ENCODE assay signal across 8 cellular contexts in genomic region chr17:74453665-74454196, GRCh38. TPM values are rescaled to one million over a fixed set of nuclear protein-coding genes. Genes with fewer than 3 reads are reported as not detected.
DNase-seq lines count a peak whose midpoint lies in the region; ATAC-seq, FAIRE-seq and TF ChIP-seq lines count a peak whose summit lies in the region.

No MANE protein-coding gene starts in this region.

- POLR2A ChIA-PET in HepG2 (lab: Yijun Ruan, JAX), result interaction anchor here (1.5 to 6.2 kb wide), 11 partner anchors 11 to 283 kb away, joined by 4 to 126 read pairs (median 18); partner anchors contain the start of gene RAB37

- no peaks in the 10 kb centered on the region for H3K36me3 ChIP-seq in Peyer's patch
- H3K36me3 ChIP-seq in breast epithelium, result no peaks in the 10 kb centered on the region
- H3K36me3 ChIP-seq in HepG2 (replicated peaks in 1 of 2; ENCODE audit: control insufficient read depth in 1 of 2, insufficient read depth in 2 of 2, low read length in 2 of 2), result peaks cover 1 to 2% of the 10 kb centered on the region in 2 experiments; a peak in 1 of 5 replicates

- peak overlapping the region; percentile 95 for H3K4me2 ChIP-seq in HepG2 (ENCODE audit: low read depth, low read length)

- ATAC-seq in HG02678 (IDR thresholded peaks at IDR 0.05; ENCODE audit: unreplicated experiment) (peak; percentile 95), HepG2 (peak; percentile 90), GM18909 (IDR thresholded peaks at IDR 0.05; ENCODE audit: poor library complexity, unreplicated experiment) (no peak)

- TF ChIP-seq CTCF in Peyer's patch (IDR thresholded peaks at IDR 0.05) (no peak), breast epithelium (IDR thresholded peaks at IDR 0.05) (no peak), HepG2 (CRISPR knock-in tag; IDR thresholded peaks at IDR 0.05) (no peak)

- H3K9ac ChIP-seq in HepG2 (ENCODE audit: insufficient read depth, low read depth, low read length), result peak overlapping the region; percentile 38

- no peak for TF ChIP-seq EP300 in HepG2 (IDR thresholded peaks at IDR 0.05; ENCODE audit: low read depth in 2 of 2, low read length in 2 of 2)
- no peak for TF ChIP-seq EP300 in HepG2 (CRISPR knock-in tag; IDR thresholded peaks at IDR 0.05; ENCODE audit: borderline replicate concordance)

- DNase-seq in GM12891 (ENCODE audit: insufficient read length, low spot score) (peak; percentile 99), Peyer's patch (peak; percentile 81 to 96 (median 93)), breast epithelium (ENCODE audit: low spot score in 2 of 2) (peak; percentile 81 to 85), HepG2 (ENCODE audit: low spot score) (no peak), islet precursor cell (no peak)
- peak; percentile 42 for DNase-seq in stimulated activated CD8-positive, alpha-beta memory T cell treated with anti-CD3 and anti-CD28 coated beads, Interleukin-7, amount 100 ng/mL, for 24 hours (ENCODE audit: low read depth)

- CTCF ChIA-PET in HepG2 (lab: Yijun Ruan, JAX; ENCODE audit: low intra/inter-chr PET ratio, low total read pairs), result no interaction called here

- no peak overlapping the region for H2AFZ ChIP-seq in HepG2 (ENCODE audit: low read length)

- H3K79me2 ChIP-seq in HepG2 (ENCODE audit: insufficient read depth, low read length), result no peaks in the 10 kb centered on the region

- in situ Hi-C loops in HepG2 (cut with HindIII; ENCODE audit: extremely low pct_ligation_motif_present, low pct_unique_long_range_greater_than_20kb), result no loop called here

- H3K9me3 ChIP-seq in Peyer's patch (no peaks in the 10 kb centered on the region), breast epithelium (no peaks in the 10 kb centered on the region), HepG2 (ENCODE audit: low read length) (no peaks in the 10 kb centered on the region)

- H3K27me3 ChIP-seq in Peyer's patch, result no peaks in the 10 kb centered on the region
- H3K27me3 ChIP-seq in breast epithelium, result no peaks in the 10 kb centered on the region
- H3K27me3 ChIP-seq in HepG2 (ENCODE audit: control insufficient read depth in 1 of 2, insufficient read depth in 2 of 2, low read length in 2 of 2), result peaks cover 0 to 13% of the 10 kb centered on the region in 2 experiments; a peak in 1 of 5 replicates

- FAIRE-seq in GM12891 (lab: Jason Lieb, UNC) (no peak), HepG2 (lab: Jason Lieb, UNC) (no peak)

- no peak for TF ChIP-seq POLR2A in GM12891 (IDR thresholded peaks at IDR 0.05; ENCODE audit: low read depth, low read length)
- TF ChIP-seq POLR2A in Peyer's patch (IDR thresholded peaks at IDR 0.05), result no peak
- no peak for TF ChIP-seq POLR2A in breast epithelium (IDR thresholded peaks at IDR 0.05)
- no peak for TF ChIP-seq POLR2A in HepG2 (IDR thresholded peaks at IDR 0.05; ENCODE audit: insufficient read depth in 1 of 2, low read depth in 2 of 2, low read length in 2 of 2)

- no peak for TF ChIP-seq RAD21 in HepG2 (CRISPR knock-in tag; IDR thresholded peaks at IDR 0.05)

- no TSS peak for BruUV-seq in HepG2 (replicated peaks; lab: Mats Ljungman, UMichigan)

- H3K4me3 ChIP-seq in Peyer's patch (peak overlapping the region; percentile 39 to 52 (median 50)), breast epithelium (peak overlapping the region; percentile 38 to 65 (median 55)), HepG2 (replicated peaks in 1 of 3; ENCODE audit: insufficient read depth in 1 of 3, low read depth in 2 of 3, low read length in 3 of 3) (peak overlapping the region; percentile 46 to 83 (median 62); a peak in 5 of 6 replicates)

- H4K20me1 ChIP-seq in HepG2 (ENCODE audit: insufficient read depth, low read length), result no peaks in the 10 kb centered on the region; the same call in 1 of the 2 replicates

- H3K4me1 ChIP-seq in Peyer's patch (peaks cover 0 to 38% (median 11%) of the 10 kb centered on the region in 4 donors), breast epithelium (peaks cover 5 to 12% of the 10 kb centered on the region in 2 donors), HepG2 (ENCODE audit: insufficient read depth, low read length) (peaks cover 39% of the 10 kb centered on the region)

- intact Hi-C loops in breast epithelium (cut with DNase I; ENCODE audit: low total_unique reads), result no loop called here
- intact Hi-C loops in HepG2 (cut with micrococcal nuclease; ENCODE audit: unreplicated experiment), result loop anchor here (1.0 to 10.0 kb wide), 3 partner anchors 10 to 249 kb away; partner anchors contain the start of gene RPL38

- H3K27ac ChIP-seq in Peyer's patch (peak overlapping the region; percentile 65 to 82 (median 80)), breast epithelium (peak overlapping the region; percentile 87 to 90), HepG2 (ENCODE audit: extremely low read length, insufficient read depth, low read length) (no peak overlapping the region)

- WGBS in HepG2 (ENCODE audit: low lambda C conversion rate), result 3% methylated on average over 6 of the region's 43 CpGs

TF ChIP-seq in GM12891, 5 proteins besides CTCF, POLR2A, EP300 and RAD21:
- TF ChIP-seq POLR2AphosphoS5 (IDR thresholded peaks at IDR 0.05; ENCODE audit: low read depth, low read length), result no peak
- TF ChIP-seq POU2F2 (IDR thresholded peaks at IDR 0.05; ENCODE audit: low read depth, low read length), result no peak
- no peak for TF ChIP-seq TAF1 (IDR thresholded peaks at IDR 0.05; ENCODE audit: low read depth, low read length)
- TF ChIP-seq PAX5 (IDR thresholded peaks at IDR 0.05; ENCODE audit: insufficient read depth, low read length, severe bottlenecking), result no peak
- no peak for TF ChIP-seq SPI1 (IDR thresholded peaks at IDR 0.05; ENCODE audit: low read depth, low read length)

TF ChIP-seq in HepG2, 621 proteins besides CTCF, POLR2A, EP300 and RAD21 (continues in another document):
- TF ChIP-seq BORCS8-MEF2B (CRISPR knock-in tag; IDR thresholded peaks at IDR 0.05), result no peak
- TF ChIP-seq MAZ (IDR thresholded peaks at IDR 0.05; ENCODE audit: borderline replicate concordance, low read depth, low read length), result no peak
- no peak for TF ChIP-seq MAZ (CRISPR knock-in tag; IDR thresholded peaks at IDR 0.05; ENCODE audit: low read depth)
- TF ChIP-seq ARNTL (CRISPR knock-in tag; IDR thresholded peaks at IDR 0.05), result 0 out of 2 replicates have a peak, but pooled peaks have one; percentile 69

RNA-seq across cellular contexts. Expression of gene CD300A, which starts 12.7 kb away (rescaled TPM):
- 40.2 TPM for polyA plus RNA-seq in GM12891 (2012; ENCODE audit: low read depth, missing spikeins)
- total RNA-seq in Peyer's patch, result 10 to 100 TPM in 1 of 4 donors, 1 to 10 TPM in 3; 1.1 to 61.1 (median 6.8) TPM
- total RNA-seq in breast epithelium, result 10 to 100 TPM in 2 of 3 donors, 1 to 10 TPM in 1; 6.2 to 15.7 (median 10.2) TPM
- total RNA-seq in HepG2 (2016; rRNA removed; fragmentation: Illumina TruSeq; extraction: Trizol), result not detected in 2 replicates
- total RNA-seq in HepG2 (2016; cell fraction: cytosol; rRNA removed; fragmentation: Illumina TruSeq; extraction: Trizol; ENCODE audit: low read depth), result not detected in 2 replicates
- total RNA-seq in HepG2 (2016; cell fraction: insoluble cytoplasmic fraction; rRNA removed; fragmentation: Illumina TruSeq; extraction: Trizol), result not detected in 2 replicates
- not detected in 2 replicates for total RNA-seq in HepG2 (2016; cell fraction: membrane; rRNA removed; fragmentation: Illumina TruSeq; extraction: Trizol)
- total RNA-seq in HepG2 (2016; cell fraction: nucleus; rRNA removed; fragmentation: Illumina TruSeq; extraction: Trizol), result not detected in 2 replicates
- 0.39 TPM in 1 of 2 replicates, not detected in the other for polyA plus RNA-seq in HepG2 (2011; rRNA removed)
- polyA plus RNA-seq in HepG2 (2011; cell fraction: cytosol; rRNA removed), result 0.09 and 0.14 TPM in 2 replicates
- 0.14 and 0.23 TPM in 2 replicates for polyA plus RNA-seq in HepG2 (2011; cell fraction: nucleus; rRNA removed)
- polyA plus RNA-seq in HepG2 (2012), result 0.11 and 0.19 TPM in 2 replicates
- not detected in 2 replicates for polyA plus RNA-seq in HepG2 (2016; cell fraction: cytosol; fragmentation: Illumina TruSeq; extraction: Trizol; ENCODE audit: low read depth)
- polyA plus RNA-seq in HepG2 (2016; cell fraction: insoluble cytoplasmic fraction; fragmentation: Illumina TruSeq; extraction: Trizol; ENCODE audit: low read depth), result not detected in 2 replicates
- not detected in 2 replicates for polyA plus RNA-seq in HepG2 (2016; cell fraction: membrane; fragmentation: Illumina TruSeq; extraction: Trizol; ENCODE audit: low read depth)
- not detected in 2 replicates for polyA plus RNA-seq in HepG2 (2016; cell fraction: nucleus; fragmentation: Illumina TruSeq; extraction: Trizol; ENCODE audit: insufficient read depth, low read depth)
- polyA minus RNA-seq in HepG2 (2011; rRNA and poly(A)+ RNA removed; ENCODE audit: low replicate concordance), result not detected in 2 replicates
- polyA minus RNA-seq in HepG2 (2011; cell fraction: cytosol; rRNA and poly(A)+ RNA removed), result not detected in 2 replicates
- not detected in 2 replicates for polyA minus RNA-seq in HepG2 (2011; cell fraction: nucleus; rRNA and poly(A)+ RNA removed)

RNA-seq across cellular contexts. Expression of gene GPRC5C, which starts 21.8 kb away (rescaled TPM):
- polyA plus RNA-seq in GM12891 (2012; ENCODE audit: low read depth, missing spikeins), result 7.5 TPM
- total RNA-seq in Peyer's patch (100 to 1,000 TPM in 2 of 4 donors, 10 to 100 TPM in 2; 61.1 to 173 (median 107) TPM), breast epithelium (10 to 100 TPM; 24.3 to 69.2 (median 40.3) TPM), HepG2 (2016; rRNA removed; fragmentation: Illumina TruSeq; extraction: Trizol) (44.8 and 85.6 TPM in 2 replicates)
- total RNA-seq in HepG2 (2016; cell fraction: cytosol; rRNA removed; fragmentation: Illumina TruSeq; extraction: Trizol; ENCODE audit: low read depth), result 30.8 and 32.3 TPM in 2 replicates
- total RNA-seq in HepG2 (2016; cell fraction: insoluble cytoplasmic fraction; rRNA removed; fragmentation: Illumina TruSeq; extraction: Trizol), result 41.2 and 86.3 TPM in 2 replicates
- 50.5 and 55.5 TPM in 2 replicates for total RNA-seq in HepG2 (2016; cell fraction: membrane; rRNA removed; fragmentation: Illumina TruSeq; extraction: Trizol)
- 73.7 and 80.6 TPM in 2 replicates for total RNA-seq in HepG2 (2016; cell fraction: nucleus; rRNA removed; fragmentation: Illumina TruSeq; extraction: Trizol)
- 300 and 407 TPM in 2 replicates for polyA plus RNA-seq in HepG2 (2011; rRNA removed)
- 276 and 424 TPM in 2 replicates for polyA plus RNA-seq in HepG2 (2011; cell fraction: cytosol; rRNA removed)
- polyA plus RNA-seq in HepG2 (2011; cell fraction: nucleus; rRNA removed), result 354 and 357 TPM in 2 replicates
- polyA plus RNA-seq in HepG2 (2012), result 111 and 131 TPM in 2 replicates
- 29.5 and 34.4 TPM in 2 replicates for polyA plus RNA-seq in HepG2 (2016; cell fraction: cytosol; fragmentation: Illumina TruSeq; extraction: Trizol; ENCODE audit: low read depth)
- 42.9 and 43.8 TPM in 2 replicates for polyA plus RNA-seq in HepG2 (2016; cell fraction: insoluble cytoplasmic fraction; fragmentation: Illumina TruSeq; extraction: Trizol; ENCODE audit: low read depth)
- polyA plus RNA-seq in HepG2 (2016; cell fraction: membrane; fragmentation: Illumina TruSeq; extraction: Trizol; ENCODE audit: low read depth), result 36.0 and 48.1 TPM in 2 replicates
- 131 and 142 TPM in 2 replicates for polyA plus RNA-seq in HepG2 (2016; cell fraction: nucleus; fragmentation: Illumina TruSeq; extraction: Trizol; ENCODE audit: insufficient read depth, low read depth)
- 39.8 and 712 TPM in 2 replicates for polyA minus RNA-seq in HepG2 (2011; rRNA and poly(A)+ RNA removed; ENCODE audit: low replicate concordance)
- 209 and 211 TPM in 2 replicates for polyA minus RNA-seq in HepG2 (2011; cell fraction: cytosol; rRNA and poly(A)+ RNA removed)
- 108 and 116 TPM in 2 replicates for polyA minus RNA-seq in HepG2 (2011; cell fraction: nucleus; rRNA and poly(A)+ RNA removed)

Comparison
In these comparisons a context has a peak if more than half of its experiments do, and no peak if none do; other contexts are left out.
1. DNase-seq: peak in GM12891 (single experiment), Peyer's patch (3 of 3), breast epithelium (2 of 2) and stimulated activated CD8-positive, alpha-beta memory T cell treated with anti-CD3 and anti-CD28 coated beads, Interleukin-7, amount 100 ng/mL, for 24 hours (single experiment); none in HepG2 (single experiment) and islet precursor cell (single experiment).
2. Peak in every context shown above with its lines, with median percentiles within 50 percentile points of each other: H3K4me3 ChIP-seq.